In genomic region chr6:164756142-164756541, GRCh38 we compare ENCODE assay signal across 16 cellular contexts.
"Had no signal": no experiment of that assay in that cellular context is flagged by ENCODE, and none has a peak within 500 bp of the region (broad histone marks: within the 10 kb centered on the region; RNA-seq: fewer than 3 reads in every experiment).

No MANE protein-coding gene starts in this region.

- H3K4me1 Mint-ChIP-seq: activated naive CD4-positive, alpha-beta T cell treated with anti-CD3 and anti-CD28 coated beads, Interleukin-2, amount 10 ng/mL, durations not matched to agents 7 days and 5 days; naive thymus-derived CD8-positive, alpha-beta T cell had no signal

- H3K27ac ChIP-seq: brain microvascular endothelial cell, right lobe of liver, transverse colon, VCaP had no signal

- ATAC-seq: activated CD8-positive, alpha-beta T cell treated with anti-CD3 and anti-CD28 coated beads, Interleukin-2, amount 10 ng/mL, durations not matched to agents 7 days and 5 days; naive thymus-derived CD8-positive, alpha-beta T cell; right lobe of liver had no signal

- DNase-seq: activated CD4-positive, alpha-beta T cell treated with anti-CD3 and anti-CD28 coated beads for 4 hours; activated CD8-positive, alpha-beta T cell treated with anti-CD3 and anti-CD28 coated beads, Interleukin-2, amount 10 ng/mL, durations not matched to agents 7 days and 5 days; activated naive CD4-positive, alpha-beta T cell treated with anti-CD3 and anti-CD28 coated beads, Interleukin-2, amount 10 ng/mL, durations not matched to agents 7 days and 5 days; brain microvascular endothelial cell; dorsolateral prefrontal cortex; hippocampal formation; naive thymus-derived CD8-positive, alpha-beta T cell; nucleus accumbens; right lobe of liver; stimulated activated CD4-positive, alpha-beta T cell treated with anti-CD3 and anti-CD28 coated beads, Interleukin-2, amount 100 ng/mL, for 24 hours; stimulated activated naive CD4-positive, alpha-beta T cell; T-helper 1 cell; transverse colon had no signal

- H3K4me3 Mint-ChIP-seq: activated CD8-positive, alpha-beta T cell treated with anti-CD3 and anti-CD28 coated beads, Interleukin-2, amount 10 ng/mL, durations not matched to agents 7 days and 5 days; activated naive CD4-positive, alpha-beta T cell treated with anti-CD3 and anti-CD28 coated beads, Interleukin-2, amount 10 ng/mL, durations not matched to agents 7 days and 5 days; naive thymus-derived CD8-positive, alpha-beta T cell had no signal

- H3K27me3 ChIP-seq: brain microvascular endothelial cell, dorsolateral prefrontal cortex, right lobe of liver, transverse colon had no signal

- H3K4me3 ChIP-seq: dorsolateral prefrontal cortex, lung, right lobe of liver, transverse colon had no signal

- H3K27ac Mint-ChIP-seq: activated CD8-positive, alpha-beta T cell treated with anti-CD3 and anti-CD28 coated beads, Interleukin-2, amount 10 ng/mL, durations not matched to agents 7 days and 5 days; activated naive CD4-positive, alpha-beta T cell treated with anti-CD3 and anti-CD28 coated beads, Interleukin-2, amount 10 ng/mL, durations not matched to agents 7 days and 5 days; naive thymus-derived CD8-positive, alpha-beta T cell; progenitor cell of endocrine pancreas had no signal

- H3K9me3 ChIP-seq: right lobe of liver had no signal

- H3K4me1 ChIP-seq: right lobe of liver, transverse colon had no signal

- H3K36me3 Mint-ChIP-seq: activated naive CD4-positive, alpha-beta T cell treated with anti-CD3 and anti-CD28 coated beads, Interleukin-2, amount 10 ng/mL, durations not matched to agents 7 days and 5 days had no signal

- H3K36me3 ChIP-seq: brain microvascular endothelial cell, right lobe of liver, transverse colon had no signal

- H3K27me3 Mint-ChIP-seq: activated naive CD4-positive, alpha-beta T cell treated with anti-CD3 and anti-CD28 coated beads, Interleukin-2, amount 10 ng/mL, durations not matched to agents 7 days and 5 days; naive thymus-derived CD8-positive, alpha-beta T cell had no signal
